ENCODE assay signal across 16 cellular contexts in the genomic region with DNA sequence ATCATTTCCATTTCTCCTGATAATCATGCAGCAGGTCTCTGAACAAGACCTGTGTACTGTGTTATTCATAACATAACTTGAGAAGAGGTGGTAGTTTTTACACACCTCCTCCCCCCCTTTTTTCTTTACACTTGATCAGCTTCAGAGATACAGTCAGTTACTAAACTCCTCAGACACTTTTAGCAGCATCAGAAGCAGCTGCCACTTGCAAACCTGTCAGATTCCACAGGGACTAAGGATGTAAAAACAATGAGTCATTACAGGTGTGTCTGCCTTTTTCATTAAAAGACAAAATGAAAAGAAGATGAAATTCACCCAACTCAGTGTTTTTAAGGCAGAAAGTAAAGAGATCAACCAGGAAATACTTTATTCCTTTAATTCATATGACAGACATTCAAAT.
"Had no signal": no experiment of that assay in that cellular context is flagged by ENCODE, and none has a peak within 500 bp of the region (broad histone marks: within the 10 kb centered on the region; RNA-seq: fewer than 3 reads in every experiment).

No MANE protein-coding gene starts in this region.

- DNase-seq: activated B cell treated with CpG ODN at 0.5 μM for 24 hours; activated CD4-positive, alpha-beta memory T cell treated with anti-CD3 and anti-CD28 coated beads, Interleukin-2, amount 10 ng/mL, durations not matched to agents 7 days and 5 days; activated CD4-positive, alpha-beta T cell treated with anti-CD3 and anti-CD28 coated beads for 48 hours; activated naive CD4-positive, alpha-beta T cell treated with Interleukin-2 at 50 U/mL for 16 hours; activated naive CD8-positive, alpha-beta T cell treated with anti-CD3 and anti-CD28 coated beads, Interleukin-2, amount 10 ng/mL, durations not matched to agents 7 days and 5 days; activated T-cell treated with anti-CD3 and anti-CD28 coated beads, Interleukin-2, amount 50 U/mL, for 24 hours; body of pancreas; effector memory CD8-positive, alpha-beta T cell; foreskin fibroblast; left lung; stimulated activated naive CD8-positive, alpha-beta T cell treated with anti-CD3 and anti-CD28 coated beads, Interleukin-15, Interleukin-2, amounts not matched to agents 100 U/mL and 50 U/mL, for 24 hours; substantia nigra; T-helper 9 cell; tibial artery had no signal

- H3K4me3 ChIP-seq: body of pancreas, left lung, neural progenitor cell, right atrium auricular region, tibial artery had no signal

- ATAC-seq: body of pancreas; effector memory CD8-positive, alpha-beta T cell; left lung; stimulated activated naive CD8-positive, alpha-beta T cell treated with anti-CD3 and anti-CD28 coated beads, Interleukin-15, Interleukin-2, amounts not matched to agents 100 U/mL and 50 U/mL, for 24 hours had no signal
